In the genomic region with DNA sequence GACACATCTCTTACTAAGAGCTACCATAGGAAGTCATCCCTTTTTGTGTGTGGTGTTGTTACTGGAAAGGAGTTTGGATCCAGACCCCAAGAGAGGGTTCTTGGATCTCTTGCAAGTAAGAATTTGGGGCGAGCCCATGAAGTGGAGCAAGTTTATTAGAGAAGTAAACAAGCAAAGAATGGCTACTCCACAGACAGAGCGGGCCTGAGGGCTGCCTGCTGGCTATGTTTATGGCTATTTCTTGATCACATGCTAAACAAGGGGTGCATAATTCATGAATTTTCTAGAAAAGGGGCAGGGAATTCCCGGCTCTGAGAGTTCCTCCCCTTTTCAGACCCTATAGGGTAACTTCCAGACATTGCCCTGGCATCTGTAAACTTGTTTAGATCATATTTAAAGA, we compare ENCODE assay signal across 26 cellular contexts.
"Had no signal": no experiment of that assay in that cellular context is flagged by ENCODE, and none has a peak within 500 bp of the region (broad histone marks: within the 10 kb centered on the region; RNA-seq: fewer than 3 reads in every experiment).

No MANE protein-coding gene starts in this region.

- H3K36me3 ChIP-seq: left lung, neural progenitor cell, neutrophil, ovary, prostate gland, tibial nerve, upper lobe of left lung, vagina had no signal

- ATAC-seq: left colon; left lung; natural killer cell; right cardiac atrium; sciatic nerve; stimulated activated naive B cell treated with anti-CD40 and anti-IgM and Interleukin-4, amounts not matched to agents 10 μg/mL and 1 μg/mL and 100 μg/mL, for 72 hours; stimulated activated naive CD8-positive, alpha-beta T cell treated with anti-CD3 and anti-CD28 coated beads, Interleukin-15, amount 100 ng/mL, for 72 hours had no signal

- H3K9me3 ChIP-seq: left lung, neutrophil, ovary, prostate gland, tibial nerve, upper lobe of left lung, vagina had no signal

- H3K27ac Mint-ChIP-seq: mesothelial cell of epicardium; naive B cell; natural killer cell; nephron progenitor cell; neural progenitor cell; stimulated activated naive B cell treated with anti-CD40 and anti-IgM and Interleukin-4, amounts not matched to agents 10 μg/mL and 1 μg/mL and 100 μg/mL, for 72 hours; stimulated activated naive CD8-positive, alpha-beta T cell treated with anti-CD3 and anti-CD28 coated beads, Interleukin-15, amount 100 ng/mL, for 72 hours had no signal

- H3K36me3 Mint-ChIP-seq: mesothelial cell of epicardium; naive B cell; natural killer cell; neural progenitor cell; stimulated activated naive B cell treated with anti-CD40 and anti-IgM and Interleukin-4, amounts not matched to agents 10 μg/mL and 1 μg/mL and 100 μg/mL, for 72 hours had no signal

- H3K4me3 ChIP-seq: left lung, lung, neural progenitor cell, ovary, prostate gland, skin epidermis, tibial nerve, upper lobe of left lung, vagina had no signal

- H3K4me1 ChIP-seq: left lung, prostate gland, tibial nerve, vagina had no signal

- H3K9me3 Mint-ChIP-seq: mesothelial cell of epicardium; naive B cell; natural killer cell; nephron progenitor cell; neural progenitor cell; stimulated activated naive B cell treated with anti-CD40 and anti-IgM and Interleukin-4, amounts not matched to agents 10 μg/mL and 1 μg/mL and 100 μg/mL, for 72 hours; stimulated activated naive CD8-positive, alpha-beta T cell treated with anti-CD3 and anti-CD28 coated beads, Interleukin-15, amount 100 ng/mL, for 72 hours had no signal

- H3K27me3 ChIP-seq: left lung, neural progenitor cell, neutrophil, ovary, tibial nerve, upper lobe of left lung, vagina had no signal

- H3K4me1 Mint-ChIP-seq: naive B cell; natural killer cell; stimulated activated naive B cell treated with anti-CD40 and anti-IgM and Interleukin-4, amounts not matched to agents 10 μg/mL and 1 μg/mL and 100 μg/mL, for 72 hours; stimulated activated naive CD8-positive, alpha-beta T cell treated with anti-CD3 and anti-CD28 coated beads, Interleukin-15, amount 100 ng/mL, for 72 hours had no signal

- H3K27ac ChIP-seq: left lung, neural progenitor cell, neutrophil, ovary, prostate gland, skin epidermis, tibial nerve, upper lobe of left lung, vagina had no signal

- DNase-seq: hippocampal formation; left colon; left lung; naive B cell; natural killer cell; nephron progenitor cell; occipital lobe; ovary; retina; right cardiac atrium; stimulated activated CD4-positive, alpha-beta T cell treated with anti-CD3 and anti-CD28 coated beads, Interleukin-12 subunit alpha, Interleukin-12 subunit beta, amount 100 ng/mL, for 4 hours; stimulated activated CD4-positive, alpha-beta T cell treated with anti-CD3 and anti-CD28 coated beads, Interleukin-15, amount 100 ng/mL, for 24 hours; stimulated activated CD4-positive, alpha-beta T cell treated with anti-CD3 and anti-CD28 coated beads, Interleukin-2, amount 100 ng/mL, for 24 hours; stimulated activated CD4-positive, alpha-beta T cell treated with anti-CD3 and anti-CD28 coated beads, Interleukin-4, amount 100 ng/mL, for 1 hour; stimulated activated naive B cell treated with anti-CD40 and anti-IgM and Interleukin-4, amounts not matched to agents 10 μg/mL and 1 μg/mL and 100 μg/mL, for 72 hours; stimulated activated naive CD8-positive, alpha-beta T cell treated with anti-CD3 and anti-CD28 coated beads, Interleukin-15, amount 100 ng/mL, for 72 hours had no signal

- H3K4me3 Mint-ChIP-seq: mesothelial cell of epicardium; naive B cell; natural killer cell; nephron progenitor cell; neural progenitor cell; stimulated activated naive B cell treated with anti-CD40 and anti-IgM and Interleukin-4, amounts not matched to agents 10 μg/mL and 1 μg/mL and 100 μg/mL, for 72 hours; stimulated activated naive CD8-positive, alpha-beta T cell treated with anti-CD3 and anti-CD28 coated beads, Interleukin-15, amount 100 ng/mL, for 72 hours had no signal
